In genomic region chr19:48634424-48635262, GRCh38 we compare ENCODE assay signal across 1 cellular context.
TF ChIP-seq lines count a peak whose summit lies in the region.

No MANE protein-coding gene starts in this region.

TF ChIP-seq in K562, 482 proteins besides CTCF, POLR2A, EP300 and RAD21 (continues in another document):
- TF ChIP-seq ZBTB40 (IDR thresholded peaks at IDR 0.05) (0 out of 2 replicates have a peak, but pooled peaks have one; percentile 12), ZBTB40 (CRISPR knock-in tag; IDR thresholded peaks at IDR 0.05) (no peak), SMARCB1 (IDR thresholded peaks at IDR 0.05; ENCODE audit: insufficient read length, low read depth) (no peak), MEF2A (IDR thresholded peaks at IDR 0.05; ENCODE audit: control insufficient read depth, low read depth, low read length) (no peak), SMAD2 (IDR thresholded peaks at IDR 0.05; ENCODE audit: low read depth, low read length) (no peak), HNRNPK (IDR thresholded peaks at IDR 0.05; ENCODE audit: low read depth, low read length, poor library complexity, severe bottlenecking) (no peak), ARID1B (IDR thresholded peaks at IDR 0.05) (peak; percentile 52), CREB3 (tag; conservative IDR thresholded peaks at IDR 0.05; ENCODE audit: low read depth) (no peak), PKNOX1 (IDR thresholded peaks at IDR 0.05) (peak; percentile 64; the same call in 1 of the 2 replicates), MCM7 (IDR thresholded peaks at IDR 0.05) (no peak), NFXL1 (CRISPR knock-in tag; IDR thresholded peaks at IDR 0.05) (no peak), GABPA (tag; conservative IDR thresholded peaks at IDR 0.05; ENCODE audit: low read depth) (peak; percentile 37; the same call in 1 of the 2 replicates), CBFA2T2 (conservative IDR thresholded peaks at IDR 0.05) (peak; percentile 70), HCFC1 (IDR thresholded peaks at IDR 0.05; ENCODE audit: low read depth, low read length) (peak; percentile 23; the same call in 1 of the 2 replicates), SMC3 (conservative IDR thresholded peaks at IDR 0.05; ENCODE audit: insufficient read depth, low read depth, low read length) (no peak), ZC3H8 (IDR thresholded peaks at IDR 0.05) (no peak), HNRNPH1 (optimal IDR thresholded peaks at IDR 0.05; ENCODE audit: low read depth, low read length) (no peak), NCOA1 (IDR thresholded peaks at IDR 0.05; ENCODE audit: low read depth) (peak; percentile 93), STAT5B (CRISPR knock-in tag; IDR thresholded peaks at IDR 0.05) (no peak), ZNF589 (CRISPR knock-in tag; IDR thresholded peaks at IDR 0.05; ENCODE audit: low read depth) (no peak), ZNF609 (CRISPR knock-in tag; IDR thresholded peaks at IDR 0.05; ENCODE audit: borderline replicate concordance) (no peak), ZNF785 (CRISPR knock-in tag; IDR thresholded peaks at IDR 0.05) (no peak), EWSR1 (IDR thresholded peaks at IDR 0.05; ENCODE audit: borderline replicate concordance, low read depth, partially characterized antibody) (no peak), TCFL5 (CRISPR knock-in tag; conservative IDR thresholded peaks at IDR 0.05) (no peak), FOXK1 (CRISPR knock-in tag; IDR thresholded peaks at IDR 0.05; ENCODE audit: borderline replicate concordance) (no peak), U2AF1 (optimal IDR thresholded peaks at IDR 0.05; ENCODE audit: low read depth, low read length) (no peak), ZNF165 (CRISPR knock-in tag; IDR thresholded peaks at IDR 0.05; ENCODE audit: borderline replicate concordance) (no peak), SRSF3 (IDR thresholded peaks at IDR 0.05; ENCODE audit: insufficient read depth, low read length) (no peak), HMGN3 (IDR thresholded peaks at IDR 0.05; ENCODE audit: borderline replicate concordance, extremely low read depth, insufficient read length, low read depth, low read length) (peak; percentile 98), CBX2 (IDR thresholded peaks at IDR 0.05; ENCODE audit: insufficient read depth, low read length, poor library complexity, severe bottlenecking) (no peak)
- TF ChIP-seq, protein P1, sequence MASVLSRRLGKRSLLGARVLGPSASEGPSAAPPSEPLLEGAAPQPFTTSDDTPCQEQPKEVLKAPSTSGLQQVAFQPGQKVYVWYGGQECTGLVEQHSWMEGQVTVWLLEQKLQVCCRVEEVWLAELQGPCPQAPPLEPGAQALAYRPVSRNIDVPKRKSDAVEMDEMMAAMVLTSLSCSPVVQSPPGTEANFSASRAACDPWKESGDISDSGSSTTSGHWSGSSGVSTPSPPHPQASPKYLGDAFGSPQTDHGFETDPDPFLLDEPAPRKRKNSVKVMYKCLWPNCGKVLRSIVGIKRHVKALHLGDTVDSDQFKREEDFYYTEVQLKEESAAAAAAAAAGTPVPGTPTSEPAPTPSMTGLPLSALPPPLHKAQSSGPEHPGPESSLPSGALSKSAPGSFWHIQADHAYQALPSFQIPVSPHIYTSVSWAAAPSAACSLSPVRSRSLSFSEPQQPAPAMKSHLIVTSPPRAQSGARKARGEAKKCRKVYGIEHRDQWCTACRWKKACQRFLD (CRISPR knock-in tag; IDR thresholded peaks at IDR 0.05), result no peak
- TF ChIP-seq, protein P2, sequence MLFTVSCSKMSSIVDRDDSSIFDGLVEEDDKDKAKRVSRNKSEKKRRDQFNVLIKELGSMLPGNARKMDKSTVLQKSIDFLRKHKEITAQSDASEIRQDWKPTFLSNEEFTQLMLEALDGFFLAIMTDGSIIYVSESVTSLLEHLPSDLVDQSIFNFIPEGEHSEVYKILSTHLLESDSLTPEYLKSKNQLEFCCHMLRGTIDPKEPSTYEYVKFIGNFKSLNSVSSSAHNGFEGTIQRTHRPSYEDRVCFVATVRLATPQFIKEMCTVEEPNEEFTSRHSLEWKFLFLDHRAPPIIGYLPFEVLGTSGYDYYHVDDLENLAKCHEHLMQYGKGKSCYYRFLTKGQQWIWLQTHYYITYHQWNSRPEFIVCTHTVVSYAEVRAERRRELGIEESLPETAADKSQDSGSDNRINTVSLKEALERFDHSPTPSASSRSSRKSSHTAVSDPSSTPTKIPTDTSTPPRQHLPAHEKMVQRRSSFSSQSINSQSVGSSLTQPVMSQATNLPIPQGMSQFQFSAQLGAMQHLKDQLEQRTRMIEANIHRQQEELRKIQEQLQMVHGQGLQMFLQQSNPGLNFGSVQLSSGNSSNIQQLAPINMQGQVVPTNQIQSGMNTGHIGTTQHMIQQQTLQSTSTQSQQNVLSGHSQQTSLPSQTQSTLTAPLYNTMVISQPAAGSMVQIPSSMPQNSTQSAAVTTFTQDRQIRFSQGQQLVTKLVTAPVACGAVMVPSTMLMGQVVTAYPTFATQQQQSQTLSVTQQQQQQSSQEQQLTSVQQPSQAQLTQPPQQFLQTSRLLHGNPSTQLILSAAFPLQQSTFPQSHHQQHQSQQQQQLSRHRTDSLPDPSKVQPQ (CRISPR knock-in tag; IDR thresholded peaks at IDR 0.05; ENCODE audit: borderline replicate concordance), result peak; percentile 87; the same call in 1 of the 2 replicates
- TF ChIP-seq, protein P3, sequence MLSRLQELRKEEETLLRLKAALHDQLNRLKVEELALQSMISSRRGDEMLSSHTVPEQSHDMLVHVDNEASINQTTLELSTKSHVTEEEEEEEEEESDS (CRISPR knock-in tag; IDR thresholded peaks at IDR 0.05), result no peak
- TF ChIP-seq, protein P4, sequence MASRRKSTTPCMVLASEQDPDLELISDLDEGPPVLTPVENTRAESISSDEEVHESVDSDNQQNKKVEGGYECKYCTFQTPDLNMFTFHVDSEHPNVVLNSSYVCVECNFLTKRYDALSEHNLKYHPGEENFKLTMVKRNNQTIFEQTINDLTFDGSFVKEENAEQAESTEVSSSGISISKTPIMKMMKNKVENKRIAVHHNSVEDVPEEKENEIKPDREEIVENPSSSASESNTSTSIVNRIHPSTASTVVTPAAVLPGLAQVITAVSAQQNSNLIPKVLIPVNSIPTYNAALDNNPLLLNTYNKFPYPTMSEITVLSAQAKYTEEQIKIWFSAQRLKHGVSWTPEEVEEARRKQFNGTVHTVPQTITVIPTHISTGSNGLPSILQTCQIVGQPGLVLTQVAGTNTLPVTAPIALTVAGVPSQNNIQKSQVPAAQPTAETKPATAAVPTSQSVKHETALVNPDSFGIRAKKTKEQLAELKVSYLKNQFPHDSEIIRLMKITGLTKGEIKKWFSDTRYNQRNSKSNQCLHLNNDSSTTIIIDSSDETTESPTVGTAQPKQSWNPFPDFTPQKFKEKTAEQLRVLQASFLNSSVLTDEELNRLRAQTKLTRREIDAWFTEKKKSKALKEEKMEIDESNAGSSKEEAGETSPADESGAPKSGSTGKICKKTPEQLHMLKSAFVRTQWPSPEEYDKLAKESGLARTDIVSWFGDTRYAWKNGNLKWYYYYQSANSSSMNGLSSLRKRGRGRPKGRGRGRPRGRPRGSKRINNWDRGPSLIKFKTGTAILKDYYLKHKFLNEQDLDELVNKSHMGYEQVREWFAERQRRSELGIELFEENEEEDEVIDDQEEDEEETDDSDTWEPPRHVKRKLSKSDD (conservative IDR thresholded peaks at IDR 0.05; ENCODE audit: low read length), result no peak
